ENCODE assay signal across 33 cellular contexts in genomic region chr1:158311066-158311465, GRCh38. TPM values are rescaled to one million over a fixed set of nuclear protein-coding genes. Genes with fewer than 3 reads are reported as not detected.
DNase-seq lines count a peak whose midpoint lies in the region; ATAC-seq and TF ChIP-seq lines count a peak whose summit lies in the region.
"Had no signal": no experiment of that assay in that cellular context is flagged by ENCODE, and none has a peak within 500 bp of the region (broad histone marks: within the 10 kb centered on the region; RNA-seq: fewer than 3 reads in every experiment).

No MANE protein-coding gene starts in this region.

- H3K9me3 ChIP-seq in DOHH2 (ENCODE audit: control insufficient read depth, insufficient read depth, low read length) (peaks cover 10% of the 10 kb centered on the region), T-helper 17 cell (ENCODE audit: control insufficient read depth, low read length, poor library complexity, severe bottlenecking) (no peaks in the 10 kb centered on the region)

- no peaks in the 10 kb centered on the region for H3K79me2 ChIP-seq in DOHH2 (ENCODE audit: control insufficient read depth, low read length)

- ATAC-seq in GM19328 (IDR thresholded peaks at IDR 0.05; ENCODE audit: unreplicated experiment), result peak; percentile 62
- peak; percentile 38 for ATAC-seq in HG02798 (IDR thresholded peaks at IDR 0.05; ENCODE audit: poor library complexity, unreplicated experiment)
- peak; percentile 38 for ATAC-seq in HG03575 (IDR thresholded peaks at IDR 0.05; ENCODE audit: extremely low read depth, insufficient number of reproducible peaks, low FRiP score, unreplicated experiment)
- ATAC-seq in T-helper 17 cell, result no peak
- ATAC-seq: activated CD4-positive, alpha-beta T cell treated with anti-CD3 and anti-CD28 coated beads for 36 hours; activated CD8-positive, alpha-beta T cell treated with anti-CD3 and anti-CD28 coated beads, Interleukin-2, amount 10 ng/mL, durations not matched to agents 7 days and 5 days; activated T-helper 17 cell treated with anti-CD3 and anti-CD28 coated beads, Interleukin-2, amount 50 U/mL, for 72 hours; body of pancreas; HepG2; SK-N-SH treated with all-trans-retinoic acid at 6 μM for 48 hours; stimulated activated memory B cell treated with anti-CD40 and anti-IgM and Interleukin-4, amounts not matched to agents 10 μg/mL and 1 μg/mL and 100 μg/mL, for 72 hours; upper lobe of right lung had no signal

- peaks cover 17% of the 10 kb centered on the region for H3K4me1 ChIP-seq in DOHH2 (ENCODE audit: control insufficient read depth, low read length)
- H3K4me1 ChIP-seq: body of pancreas, upper lobe of right lung had no signal

- DNase-seq in T-helper 17 cell (no peak), NCI-H524 treated with DMSO at 0.1 percent for 48 hours (lab: John Stamatoyannopoulos, UW) (no peak), progenitor cell of endocrine pancreas (ENCODE audit: low spot score, unreplicated experiment) (no peak), foreskin melanocyte (no peak)
- DNase-seq: 8988T; activated CD4-positive, alpha-beta T cell treated with anti-CD3 and anti-CD28 coated beads for 36 hours; activated CD8-positive, alpha-beta T cell treated with anti-CD3 and anti-CD28 coated beads, Interleukin-2, amount 10 ng/mL, durations not matched to agents 7 days and 5 days; activated naive CD4-positive, alpha-beta T cell treated with anti-CD3 and anti-CD28 coated beads, Interleukin-2, amount 10 ng/mL, durations not matched to agents 7 days and 5 days; body of pancreas; DMS79; endodermal cell; GDM1; HCEC 1CT; Kasumi-1; NCI-H1417; NCI-H2029 treated with DMSO at 0.1 percent for 48 hours; NCI-H526 treated with DMSO at 0.1 percent for 48 hours; PC-9; substantia nigra; upper lobe of right lung had no signal

- no peaks in the 10 kb centered on the region for H3K4me1 Mint-ChIP-seq in T-helper 17 cell
- no peaks in the 10 kb centered on the region for H3K4me1 Mint-ChIP-seq in progenitor cell of endocrine pancreas (ENCODE audit: low read depth)
- H3K4me1 Mint-ChIP-seq: activated CD4-positive, alpha-beta T cell treated with anti-CD3 and anti-CD28 coated beads for 36 hours; activated naive CD4-positive, alpha-beta T cell treated with anti-CD3 and anti-CD28 coated beads, Interleukin-2, amount 10 ng/mL, durations not matched to agents 7 days and 5 days; activated T-helper 17 cell treated with anti-CD3 and anti-CD28 coated beads, Interleukin-2, amount 50 U/mL, for 72 hours; endodermal cell; nephron had no signal

- no peak overlapping the region for H3K4me3 ChIP-seq in DOHH2 (ENCODE audit: low read length)
- H3K4me3 ChIP-seq: body of pancreas, PC-9, upper lobe of right lung had no signal

- no peak overlapping the region for H3K27ac Mint-ChIP-seq in T-helper 17 cell
- no peak overlapping the region for H3K27ac Mint-ChIP-seq in progenitor cell of endocrine pancreas
- H3K27ac Mint-ChIP-seq: activated CD4-positive, alpha-beta T cell treated with anti-CD3 and anti-CD28 coated beads for 36 hours; activated CD8-positive, alpha-beta T cell treated with anti-CD3 and anti-CD28 coated beads, Interleukin-2, amount 10 ng/mL, durations not matched to agents 7 days and 5 days; activated naive CD4-positive, alpha-beta T cell treated with anti-CD3 and anti-CD28 coated beads, Interleukin-2, amount 10 ng/mL, durations not matched to agents 7 days and 5 days; activated T-helper 17 cell treated with anti-CD3 and anti-CD28 coated beads, Interleukin-2, amount 50 U/mL, for 72 hours; dendritic cell treated with granulocyte-macrophage colony-stimulating factor and Interleukin-4, amounts not matched to agents 40 ng/mL and 50 ng/mL, for 4 days; endodermal cell; nephron; stimulated activated memory B cell treated with anti-CD40 and anti-IgM and Interleukin-4, amounts not matched to agents 10 μg/mL and 1 μg/mL and 100 μg/mL, for 72 hours; T-helper 2 cell treated with Interferon-gamma antibody and Interleukin-4, amounts not matched to agents 5 μg/mL and 100 μg/mL, for 36 hours had no signal

- H3K27me3 ChIP-seq in DOHH2 (ENCODE audit: control insufficient read depth, low read length), result no peaks in the 10 kb centered on the region
- H3K27me3 ChIP-seq: body of pancreas, upper lobe of right lung had no signal

- peaks cover 9% of the 10 kb centered on the region for H3F3A ChIP-seq in DOHH2 (ENCODE audit: control insufficient read depth, insufficient read depth)

- H3K9me2 ChIP-seq in DOHH2 (replicated peaks; ENCODE audit: control insufficient read depth, low read length), result no peaks in the 10 kb centered on the region

- peaks cover 15% of the 10 kb centered on the region for H3K9me3 Mint-ChIP-seq in progenitor cell of endocrine pancreas (ENCODE audit: low read depth)

- peak overlapping the region; percentile 53 for H3K27ac ChIP-seq in DOHH2 (ENCODE audit: low read depth, low read length)
- H3K27ac ChIP-seq: body of pancreas, PC-9, upper lobe of right lung had no signal

- no peak overlapping the region for H3K4me3 Mint-ChIP-seq in T-helper 17 cell
- no peak overlapping the region for H3K4me3 Mint-ChIP-seq in progenitor cell of endocrine pancreas (ENCODE audit: low read depth)
- H3K4me3 Mint-ChIP-seq: activated CD4-positive, alpha-beta T cell treated with anti-CD3 and anti-CD28 coated beads for 36 hours; activated CD8-positive, alpha-beta T cell treated with anti-CD3 and anti-CD28 coated beads, Interleukin-2, amount 10 ng/mL, durations not matched to agents 7 days and 5 days; activated naive CD4-positive, alpha-beta T cell treated with anti-CD3 and anti-CD28 coated beads, Interleukin-2, amount 10 ng/mL, durations not matched to agents 7 days and 5 days; activated T-helper 17 cell treated with anti-CD3 and anti-CD28 coated beads, Interleukin-2, amount 50 U/mL, for 72 hours; dendritic cell treated with granulocyte-macrophage colony-stimulating factor and Interleukin-4, amounts not matched to agents 40 ng/mL and 50 ng/mL, for 4 days; endodermal cell; nephron; stimulated activated memory B cell treated with anti-CD40 and anti-IgM and Interleukin-4, amounts not matched to agents 10 μg/mL and 1 μg/mL and 100 μg/mL, for 72 hours; T-helper 2 cell treated with Interferon-gamma antibody and Interleukin-4, amounts not matched to agents 5 μg/mL and 100 μg/mL, for 36 hours had no signal

- H3K36me3 Mint-ChIP-seq in T-helper 17 cell (ENCODE audit: low read depth) (no peaks in the 10 kb centered on the region), progenitor cell of endocrine pancreas (ENCODE audit: insufficient read depth) (no peaks in the 10 kb centered on the region)
- H3K36me3 Mint-ChIP-seq: activated naive CD4-positive, alpha-beta T cell treated with anti-CD3 and anti-CD28 coated beads, Interleukin-2, amount 10 ng/mL, durations not matched to agents 7 days and 5 days had no signal

- H3K27me3 Mint-ChIP-seq in T-helper 17 cell (no peaks in the 10 kb centered on the region), progenitor cell of endocrine pancreas (no peaks in the 10 kb centered on the region)
- H3K27me3 Mint-ChIP-seq: activated naive CD4-positive, alpha-beta T cell treated with anti-CD3 and anti-CD28 coated beads, Interleukin-2, amount 10 ng/mL, durations not matched to agents 7 days and 5 days; stimulated activated memory B cell treated with anti-CD40 and anti-IgM and Interleukin-4, amounts not matched to agents 10 μg/mL and 1 μg/mL and 100 μg/mL, for 72 hours had no signal

- no peaks in the 10 kb centered on the region for H4K20me1 ChIP-seq in DOHH2 (ENCODE audit: control insufficient read depth, insufficient read depth, low read depth, low read length)

- peak overlapping the region; percentile 31 for H3K4me2 ChIP-seq in DOHH2 (ENCODE audit: low read length)
- H3K4me2 ChIP-seq: PC-9 had no signal

- TF ChIP-seq CTCF in DOHH2 (IDR thresholded peaks at IDR 0.05; ENCODE audit: low read depth, low read length, poor library complexity, severe bottlenecking) (no peak), progenitor cell of endocrine pancreas (IDR thresholded peaks at IDR 0.05; ENCODE audit: unreplicated experiment) (no peak)

- no peaks in the 10 kb centered on the region for H3K36me3 ChIP-seq in DOHH2 (ENCODE audit: control insufficient read depth, low read length)
- H3K36me3 ChIP-seq: upper lobe of right lung had no signal

RNA-seq across cellular contexts. Expression of gene CD1B, which starts 20.3 kb away (rescaled TPM):
- total RNA-seq in T-helper 17 cell (not detected), progenitor cell of endocrine pancreas (not detected in 2 replicates)
- total RNA-seq: activated CD4-positive, alpha-beta T cell treated with anti-CD3 and anti-CD28 coated beads for 36 hours; activated CD8-positive, alpha-beta T cell treated with anti-CD3 and anti-CD28 coated beads, Interleukin-2, amount 10 ng/mL, durations not matched to agents 7 days and 5 days; activated T-helper 17 cell treated with anti-CD3 and anti-CD28 coated beads, Interleukin-2, amount 50 U/mL, for 72 hours; endodermal cell; HepG2; osteoblast; PC-9; skeletal muscle tissue had no signal

RNA-seq across cellular contexts. Expression of gene CD1C, which starts 21.3 kb away (rescaled TPM):
- total RNA-seq in T-helper 17 cell (1 to 10 TPM; 1.6 to 5.0 TPM), progenitor cell of endocrine pancreas (not detected in 2 replicates)
- total RNA-seq: activated CD8-positive, alpha-beta T cell treated with anti-CD3 and anti-CD28 coated beads, Interleukin-2, amount 10 ng/mL, durations not matched to agents 7 days and 5 days; activated T-helper 17 cell treated with anti-CD3 and anti-CD28 coated beads, Interleukin-2, amount 50 U/mL, for 72 hours; endodermal cell; HepG2; osteoblast; PC-9 had no signal

RNA-seq across cellular contexts. Expression of gene CD1E, which starts 42.6 kb away (rescaled TPM):
- total RNA-seq in T-helper 17 cell (under 1 TPM in 1 of 2 donors, not detected in 1; 0.42 TPM), progenitor cell of endocrine pancreas (not detected in 2 replicates)
- total RNA-seq: activated CD4-positive, alpha-beta T cell treated with anti-CD3 and anti-CD28 coated beads for 36 hours; activated CD8-positive, alpha-beta T cell treated with anti-CD3 and anti-CD28 coated beads, Interleukin-2, amount 10 ng/mL, durations not matched to agents 7 days and 5 days; activated T-helper 17 cell treated with anti-CD3 and anti-CD28 coated beads, Interleukin-2, amount 50 U/mL, for 72 hours; endodermal cell; HepG2; osteoblast; PC-9 had no signal

RNA-seq across cellular contexts. Expression of gene CD1A, which starts 56.8 kb away (rescaled TPM):
- total RNA-seq in T-helper 17 cell, result not detected
- not detected in 2 replicates for total RNA-seq in progenitor cell of endocrine pancreas
- total RNA-seq: activated T-helper 17 cell treated with anti-CD3 and anti-CD28 coated beads, Interleukin-2, amount 50 U/mL, for 72 hours; body of pancreas; endodermal cell; HepG2; osteoblast; PC-9 had no signal
